In the genomic region with DNA sequence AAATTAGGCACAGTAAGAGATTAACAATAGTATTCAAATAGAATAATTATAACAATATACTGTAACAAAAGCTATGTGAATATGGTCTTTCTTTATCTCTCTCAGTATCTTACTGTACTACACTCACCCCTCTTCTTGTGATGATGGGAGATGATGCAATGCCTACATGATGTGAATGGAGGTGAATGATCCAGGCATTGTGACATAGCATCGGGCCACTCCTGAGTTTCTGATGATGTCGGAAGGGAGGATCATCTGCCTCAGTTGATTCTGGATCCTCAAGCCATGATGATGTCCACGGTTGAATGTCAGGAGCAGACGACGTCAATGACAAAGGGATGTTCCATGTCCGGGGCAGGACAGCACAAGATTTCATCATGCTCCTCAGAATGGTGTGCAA, we compare ENCODE assay signal across 23 cellular contexts.
"Had no signal": no experiment of that assay in that cellular context is flagged by ENCODE, and none has a peak within 500 bp of the region (broad histone marks: within the 10 kb centered on the region; RNA-seq: fewer than 3 reads in every experiment).

No MANE protein-coding gene starts in this region.

- ATAC-seq: foreskin keratinocyte; gastroesophageal sphincter; left colon; mucosa of descending colon; natural killer cell treated with Interleukin-12 subunit alpha and Interleukin-12 subunit beta and Interleukin-15 and Interleukin-18, amount 100 ng/mL, for 72 hours; sciatic nerve; stimulated activated memory B cell treated with anti-CD40 and anti-IgM and Interleukin-4, amounts not matched to agents 10 μg/mL and 1 μg/mL and 100 μg/mL, for 72 hours; stimulated activated naive CD8-positive, alpha-beta T cell treated with anti-CD3 and anti-CD28 coated beads, Interleukin-15, Interleukin-2, amounts not matched to agents 100 U/mL and 50 U/mL, for 24 hours had no signal

- H3K4me3 ChIP-seq: colonic mucosa, esophagus muscularis mucosa, gastroesophageal sphincter, lung, mucosa of descending colon, thoracic aorta, tibial nerve, upper lobe of left lung had no signal

- H3K9me3 ChIP-seq: colonic mucosa, esophagus muscularis mucosa, gastroesophageal sphincter, mucosa of descending colon, neutrophil, thoracic aorta, tibial nerve, upper lobe of left lung had no signal

- H3K36me3 ChIP-seq: colonic mucosa, esophagus muscularis mucosa, gastroesophageal sphincter, heart right ventricle, neutrophil, thoracic aorta, tibial nerve, upper lobe of left lung had no signal

- H3K27ac ChIP-seq: colonic mucosa, esophagus muscularis mucosa, foreskin keratinocyte, gastroesophageal sphincter, neutrophil, parathyroid adenoma, thoracic aorta, tibial nerve, upper lobe of left lung had no signal

- H3K27me3 ChIP-seq: colonic mucosa, esophagus muscularis mucosa, gastroesophageal sphincter, heart right ventricle, neutrophil, tibial nerve, upper lobe of left lung had no signal

- H3K4me1 ChIP-seq: colonic mucosa, foreskin keratinocyte, gastroesophageal sphincter, parathyroid adenoma, tibial nerve, upper lobe of left lung had no signal

- DNase-seq: colonic mucosa; effector CD8-positive, alpha-beta T cell; foreskin keratinocyte; heart right ventricle; hippocampal formation; left colon; mucosa of descending colon; naive B cell; stimulated activated CD4-positive, alpha-beta T cell treated with anti-CD3 and anti-CD28 coated beads, Interleukin-2, amount 100 ng/mL, for 24 hours; stimulated activated CD4-positive, alpha-beta T cell treated with anti-CD3 and anti-CD28 coated beads, Interleukin-4, amount 100 ng/mL, for 24 hours; stimulated activated naive CD8-positive, alpha-beta T cell treated with anti-CD3 and anti-CD28 coated beads, Interleukin-15, Interleukin-2, amounts not matched to agents 100 U/mL and 50 U/mL, for 24 hours; substantia nigra; upper lobe of left lung had no signal
